In genomic region chr3:9411302-9411701, GRCh38 we compare ENCODE assay signal across 28 cellular contexts.
"Had no signal": no experiment of that assay in that cellular context is flagged by ENCODE, and none has a peak within 500 bp of the region (broad histone marks: within the 10 kb centered on the region; RNA-seq: fewer than 3 reads in every experiment).

No MANE protein-coding gene starts in this region.

- H3K4me3 ChIP-seq: esophagus muscularis mucosa, heart left ventricle, lung, thyroid gland, upper lobe of left lung, vagina had no signal

- FAIRE-seq: astrocyte had no signal

- H3K9me3 ChIP-seq: esophagus muscularis mucosa, thyroid gland, upper lobe of left lung, vagina had no signal

- DNase-seq: activated CD4-positive, alpha-beta T cell treated with anti-CD3 and anti-CD28 coated beads for 1 hour; activated CD4-positive, alpha-beta T cell treated with anti-CD3 and anti-CD28 coated beads, Interleukin-2, amount 50 U/mL, for 1 hour; activated CD8-positive, alpha-beta T cell treated with anti-CD3 and anti-CD28 coated beads for 36 hours; activated effector memory CD4-positive, alpha-beta T cell treated with Interleukin-2 at 50 U/mL for 16 hours; activated naive CD4-positive, alpha-beta T cell treated with Interleukin-2 at 50 U/mL for 16 hours; activated naive CD8-positive, alpha-beta T cell treated with anti-CD3 and anti-CD28 coated beads, Interleukin-2, amount 10 ng/mL, durations not matched to agents 7 days and 5 days; brain microvascular endothelial cell; foreskin keratinocyte; heart left ventricle; hypothalamus; occipital lobe; stimulated activated CD4-positive, alpha-beta T cell treated with anti-CD3 and anti-CD28 coated beads, Interleukin-4, amount 100 ng/mL, for 4 hours; stimulated activated CD8-positive, alpha-beta memory T cell treated with anti-CD3 and anti-CD28 coated beads, Interleukin-4, amount 100 ng/mL, for 48 hours; stimulated activated naive CD8-positive, alpha-beta T cell treated with anti-CD3 and anti-CD28 coated beads, Interleukin-15, amount 100 ng/mL, for 72 hours; T-cell; thyroid gland; upper lobe of left lung had no signal

- H3K36me3 ChIP-seq: thyroid gland, vagina had no signal

- H3K27me3 ChIP-seq: brain microvascular endothelial cell, esophagus muscularis mucosa, foreskin keratinocyte, heart left ventricle, thyroid gland, upper lobe of left lung, vagina had no signal

- H3K27ac Mint-ChIP-seq: activated CD8-positive, alpha-beta T cell treated with anti-CD3 and anti-CD28 coated beads for 36 hours; activated naive CD8-positive, alpha-beta T cell treated with anti-CD3 and anti-CD28 coated beads, Interleukin-2, amount 10 ng/mL, durations not matched to agents 7 days and 5 days; T-helper 2 cell treated with Interferon-gamma antibody and Interleukin-4, amounts not matched to agents 5 μg/mL and 100 μg/mL, for 36 hours had no signal

- H3K4me3 Mint-ChIP-seq: activated CD8-positive, alpha-beta T cell treated with anti-CD3 and anti-CD28 coated beads for 36 hours; activated naive CD8-positive, alpha-beta T cell treated with anti-CD3 and anti-CD28 coated beads, Interleukin-2, amount 10 ng/mL, durations not matched to agents 7 days and 5 days; central memory CD8-positive, alpha-beta T cell; dendritic cell treated with granulocyte-macrophage colony-stimulating factor and Interleukin-4, amounts not matched to agents 40 ng/mL and 50 ng/mL, for 4 days; stimulated activated memory B cell treated with anti-CD40 and anti-IgM and Interleukin-4, amounts not matched to agents 10 μg/mL and 1 μg/mL and 100 μg/mL, for 72 hours; stimulated activated naive CD8-positive, alpha-beta T cell treated with anti-CD3 and anti-CD28 coated beads, Interleukin-15, amount 100 ng/mL, for 72 hours; T-cell; T-helper 2 cell treated with Interferon-gamma antibody and Interleukin-4, amounts not matched to agents 5 μg/mL and 100 μg/mL, for 36 hours had no signal

- H3K27me3 Mint-ChIP-seq: activated CD8-positive, alpha-beta T cell treated with anti-CD3 and anti-CD28 coated beads for 36 hours; activated naive CD8-positive, alpha-beta T cell treated with anti-CD3 and anti-CD28 coated beads, Interleukin-2, amount 10 ng/mL, durations not matched to agents 7 days and 5 days; central memory CD8-positive, alpha-beta T cell; dendritic cell treated with granulocyte-macrophage colony-stimulating factor and Interleukin-4, amounts not matched to agents 40 ng/mL and 50 ng/mL, for 4 days; stimulated activated memory B cell treated with anti-CD40 and anti-IgM and Interleukin-4, amounts not matched to agents 10 μg/mL and 1 μg/mL and 100 μg/mL, for 72 hours; stimulated activated naive CD8-positive, alpha-beta T cell treated with anti-CD3 and anti-CD28 coated beads, Interleukin-15, amount 100 ng/mL, for 72 hours; T-cell had no signal

- H3K9me3 Mint-ChIP-seq: central memory CD8-positive, alpha-beta T cell; dendritic cell treated with granulocyte-macrophage colony-stimulating factor and Interleukin-4, amounts not matched to agents 40 ng/mL and 50 ng/mL, for 4 days; stimulated activated naive CD8-positive, alpha-beta T cell treated with anti-CD3 and anti-CD28 coated beads, Interleukin-15, amount 100 ng/mL, for 72 hours; T-cell had no signal

- H3K27ac ChIP-seq: brain microvascular endothelial cell, foreskin keratinocyte, thyroid gland, vagina, VCaP had no signal

- ATAC-seq: activated CD8-positive, alpha-beta T cell treated with anti-CD3 and anti-CD28 coated beads for 36 hours; foreskin keratinocyte; heart left ventricle; left lobe of liver; right cardiac atrium; stimulated activated memory B cell treated with anti-CD40 and anti-IgM and Interleukin-4, amounts not matched to agents 10 μg/mL and 1 μg/mL and 100 μg/mL, for 72 hours; stimulated activated naive CD8-positive, alpha-beta T cell treated with anti-CD3 and anti-CD28 coated beads, Interleukin-15, amount 100 ng/mL, for 72 hours; T-cell had no signal
